Comparison of ENCODE assay signal across 17 cellular contexts in genomic region chr16:50607447-50607846, GRCh38. TPM values are rescaled to one million over a fixed set of nuclear protein-coding genes. Genes with fewer than 3 reads are reported as not detected.
A peak's percentile ranks its signal among the peaks of the same experiment; 100 is the strongest.
DNase-seq lines count a peak whose midpoint lies in the region; ATAC-seq and TF ChIP-seq lines count a peak whose summit lies in the region.
"Had no signal": no experiment of that assay in that cellular context is flagged by ENCODE, and none has a peak within 500 bp of the region (broad histone marks: within the 10 kb centered on the region; RNA-seq: fewer than 3 reads in every experiment).

No MANE protein-coding gene starts in this region.

- no peaks in the 10 kb centered on the region for H3K9me3 Mint-ChIP-seq in brain
- H3K9me3 Mint-ChIP-seq: CD4-positive, alpha-beta memory T cell; GM23338 had no signal

- H3K36me3 ChIP-seq in gastroesophageal sphincter (no peaks in the 10 kb centered on the region), rectal smooth muscle tissue (ENCODE audit: control insufficient read depth, insufficient read depth, low read length) (no peaks in the 10 kb centered on the region), psoas muscle (ENCODE audit: insufficient read depth in 1 of 2, low read depth in 1 of 2) (no peaks in the 10 kb centered on the region)
- H3K36me3 ChIP-seq: BE2C had no signal

- DNase-seq in substantia nigra (lab: John Stamatoyannopoulos, UW) (no peak), psoas muscle (no peak), NCI-H187 (lab: John Stamatoyannopoulos, UW) (no peak)
- DNase-seq: BE2C; CD4-positive, alpha-beta memory T cell; DMS153; DMS79 treated with DMSO at 0.1 percent for 48 hours; EL; H7 had no signal

- peaks cover 2% of the 10 kb centered on the region for H3K27me3 Mint-ChIP-seq in brain
- H3K27me3 Mint-ChIP-seq: CD4-positive, alpha-beta memory T cell had no signal

- ATAC-seq in gastroesophageal sphincter (no peak), psoas muscle (no peak), HG03469 (IDR thresholded peaks at IDR 0.05; ENCODE audit: unreplicated experiment) (no peak)
- ATAC-seq: A549, GM23338 had no signal

- H3K27ac Mint-ChIP-seq in brain, result peak overlapping the region in 3 of 5 experiments; percentile 31 to 51 (median 46)
- H3K27ac Mint-ChIP-seq: GM23338 had no signal

- TF ChIP-seq POLR2A in gastroesophageal sphincter (IDR thresholded peaks at IDR 0.05), result no peak

- TF ChIP-seq CTCF in brain (conservative IDR thresholded peaks at IDR 0.05) (no peak), gastroesophageal sphincter (IDR thresholded peaks at IDR 0.05) (no peak), psoas muscle (IDR thresholded peaks at IDR 0.05) (no peak)

- H3K9ac ChIP-seq in rectal smooth muscle tissue (ENCODE audit: low read length), result no peak overlapping the region

- WGBS in gastroesophageal sphincter (ENCODE audit: low coverage in 1 of 2), 2 donors, result 30 to 63% methylated on average over 4 of the region's 4 CpGs
- WGBS in psoas muscle, 3 donors, result 78 to 82% (median 79%) methylated on average over 4 of the region's 4 CpGs

- H3K4me3 Mint-ChIP-seq in brain, result no peak overlapping the region
- H3K4me3 Mint-ChIP-seq: CD4-positive, alpha-beta memory T cell; GM23338 had no signal

- H3K4me3 ChIP-seq in gastroesophageal sphincter (no peak overlapping the region), rectal smooth muscle tissue (ENCODE audit: low read length) (no peak overlapping the region), psoas muscle (no peak overlapping the region)
- H3K4me3 ChIP-seq: A549, GM23338 had no signal

- intact Hi-C loops in psoas muscle (cut with DNase I), result no loop called here

- H3K4me1 ChIP-seq in gastroesophageal sphincter (peaks cover 5 to 100% (median 32%) of the 10 kb centered on the region in 3 donors), rectal smooth muscle tissue (ENCODE audit: control insufficient read depth, insufficient read depth, low read length) (peaks cover 70% of the 10 kb centered on the region), psoas muscle (no peaks in the 10 kb centered on the region)
- H3K4me1 ChIP-seq: A549, BE2C had no signal

- H3K9me3 ChIP-seq in gastroesophageal sphincter (no peaks in the 10 kb centered on the region), psoas muscle (no peaks in the 10 kb centered on the region)
- H3K9me3 ChIP-seq: A549, BE2C had no signal

- peaks cover 74% of the 10 kb centered on the region for H3K4me1 Mint-ChIP-seq in brain

- H3K27me3 ChIP-seq in gastroesophageal sphincter (no peaks in the 10 kb centered on the region), rectal smooth muscle tissue (ENCODE audit: control insufficient read depth, insufficient read depth, low read length) (no peaks in the 10 kb centered on the region), psoas muscle (ENCODE audit: insufficient read depth in 3 of 3, low read length in 2 of 3) (no peaks in the 10 kb centered on the region)
- H3K27me3 ChIP-seq: BE2C had no signal

- H3K27ac ChIP-seq in gastroesophageal sphincter (peak overlapping the region; percentile 10 to 96 (median 90)), rectal smooth muscle tissue (ENCODE audit: low read depth, low read length) (peak overlapping the region; percentile 86), substantia nigra (ENCODE audit: low read depth, low read length, poor library complexity, severe bottlenecking) (no peak overlapping the region), psoas muscle (no peak overlapping the region)
- H3K27ac ChIP-seq: A549, C4-2B had no signal

- H3K36me3 Mint-ChIP-seq in brain, result no peaks in the 10 kb centered on the region
- H3K36me3 Mint-ChIP-seq: CD4-positive, alpha-beta memory T cell had no signal

- TF ChIP-seq EP300 in gastroesophageal sphincter (IDR thresholded peaks at IDR 0.05), result no peak

RNA-seq across cellular contexts. Expression of gene NKD1, which starts 59.3 kb away (rescaled TPM):
- polyA plus RNA-seq in brain (ENCODE audit: insufficient read depth, low read depth, low replicate concordance) (3.0 TPM), psoas muscle (under 1 TPM; 0.04 to 0.16 (median 0.08) TPM)
- total RNA-seq in gastroesophageal sphincter (10 to 100 TPM; 27.7 to 69.2 (median 48.7) TPM), psoas muscle (under 1 TPM; 0.22 to 0.45 (median 0.34) TPM)
- polyA plus RNA-seq: AG04450 had no signal

Comparison
In these comparisons a context has a peak if more than half of its experiments do, and no peak if none do; other contexts are left out.
1. H3K27ac ChIP-seq: peak in gastroesophageal sphincter (4 of 4) and rectal smooth muscle tissue (single experiment); none in substantia nigra (single experiment) and psoas muscle (single experiment).
2. RNA of gene NKD1, which starts 59.3 kb away (total RNA-seq): 27.7 to 69.2 TPM in gastroesophageal sphincter; 0.22 to 0.45 TPM in psoas muscle; every median in the first group is over 10 times any median in the second.